Comparison of ENCODE assay signal across 1 cellular context in genomic region chr14:32078794-32079663, GRCh38.
TF ChIP-seq lines count a peak whose summit lies in the region.

No MANE protein-coding gene starts in this region.

TF ChIP-seq in HepG2, 621 proteins besides CTCF, POLR2A, EP300 and RAD21 (continued from another document and continues in another):
- TF ChIP-seq THRA (CRISPR knock-in tag; IDR thresholded peaks at IDR 0.05; ENCODE audit: borderline replicate concordance) (0 out of 2 replicates have a peak, but pooled peaks have one; percentile 16), ZNF598 (CRISPR knock-in tag; IDR thresholded peaks at IDR 0.05; ENCODE audit: borderline replicate concordance) (no peak), ZNF354B (CRISPR knock-in tag; IDR thresholded peaks at IDR 0.05) (no peak), CENPBD1 (CRISPR knock-in tag; IDR thresholded peaks at IDR 0.05; ENCODE audit: borderline replicate concordance, low read depth) (no peak), FOXJ3 (CRISPR knock-in tag; IDR thresholded peaks at IDR 0.05; ENCODE audit: borderline replicate concordance) (no peak), ZNF652 (CRISPR knock-in tag; IDR thresholded peaks at IDR 0.05; ENCODE audit: borderline replicate concordance, low read depth) (no peak), XRCC5 (optimal IDR thresholded peaks at IDR 0.05; ENCODE audit: low read length) (no peak), MIER2 (CRISPR knock-in tag; IDR thresholded peaks at IDR 0.05) (no peak), ZNF607 (CRISPR knock-in tag; IDR thresholded peaks at IDR 0.05; ENCODE audit: borderline replicate concordance) (no peak), ARID4A (CRISPR knock-in tag; IDR thresholded peaks at IDR 0.05; ENCODE audit: borderline replicate concordance) (no peak), ZNF781 (CRISPR knock-in tag; IDR thresholded peaks at IDR 0.05; ENCODE audit: borderline replicate concordance, not compliant biosample characterization) (no peak), SALL1 (CRISPR knock-in tag; IDR thresholded peaks at IDR 0.05) (no peak; the same call in 1 of the 2 replicates), DDIT3 (CRISPR knock-in tag; IDR thresholded peaks at IDR 0.05) (no peak), MIXL1 (CRISPR knock-in tag; IDR thresholded peaks at IDR 0.05) (peak; percentile 64), ZHX1 (CRISPR knock-in tag; IDR thresholded peaks at IDR 0.05; ENCODE audit: low read depth) (no peak), ETV6 (CRISPR knock-in tag; conservative IDR thresholded peaks at IDR 0.05) (no peak), CBX5 (CRISPR knock-in tag; IDR thresholded peaks at IDR 0.05; ENCODE audit: borderline replicate concordance) (no peak), KDM6A (CRISPR knock-in tag; IDR thresholded peaks at IDR 0.05; ENCODE audit: low read depth) (no peak), NPAS2 (CRISPR knock-in tag; IDR thresholded peaks at IDR 0.05; ENCODE audit: borderline replicate concordance) (no peak), ZNF20 (CRISPR knock-in tag; IDR thresholded peaks at IDR 0.05) (no peak), KAT7 (CRISPR knock-in tag; IDR thresholded peaks at IDR 0.05; ENCODE audit: borderline replicate concordance) (no peak; the same call in 1 of the 2 replicates), GZF1 (CRISPR knock-in tag; IDR thresholded peaks at IDR 0.05) (no peak), NFATC3 (CRISPR knock-in tag; IDR thresholded peaks at IDR 0.05) (no peak), ZNF30 (CRISPR knock-in tag; IDR thresholded peaks at IDR 0.05) (no peak), HOXA5 (CRISPR knock-in tag; IDR thresholded peaks at IDR 0.05) (no peak), ZNF841 (CRISPR knock-in tag; IDR thresholded peaks at IDR 0.05; ENCODE audit: borderline replicate concordance) (no peak), ZNF3 (CRISPR knock-in tag; IDR thresholded peaks at IDR 0.05) (no peak), ZNF646 (CRISPR knock-in tag; IDR thresholded peaks at IDR 0.05) (peak; percentile 56; the same call in 1 of the 2 replicates), GMEB2 (CRISPR knock-in tag; IDR thresholded peaks at IDR 0.05; ENCODE audit: low read depth) (no peak)
- TF ChIP-seq, protein P1, sequence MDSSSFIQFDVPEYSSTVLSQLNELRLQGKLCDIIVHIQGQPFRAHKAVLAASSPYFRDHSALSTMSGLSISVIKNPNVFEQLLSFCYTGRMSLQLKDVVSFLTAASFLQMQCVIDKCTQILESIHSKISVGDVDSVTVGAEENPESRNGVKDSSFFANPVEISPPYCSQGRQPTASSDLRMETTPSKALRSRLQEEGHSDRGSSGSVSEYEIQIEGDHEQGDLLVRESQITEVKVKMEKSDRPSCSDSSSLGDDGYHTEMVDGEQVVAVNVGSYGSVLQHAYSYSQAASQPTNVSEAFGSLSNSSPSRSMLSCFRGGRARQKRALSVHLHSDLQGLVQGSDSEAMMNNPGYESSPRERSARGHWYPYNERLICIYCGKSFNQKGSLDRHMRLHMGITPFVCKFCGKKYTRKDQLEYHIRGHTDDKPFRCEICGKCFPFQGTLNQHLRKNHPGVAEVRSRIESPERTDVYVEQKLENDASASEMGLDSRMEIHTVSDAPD (CRISPR knock-in tag; IDR thresholded peaks at IDR 0.05): no peak
- TF ChIP-seq, protein P2, sequence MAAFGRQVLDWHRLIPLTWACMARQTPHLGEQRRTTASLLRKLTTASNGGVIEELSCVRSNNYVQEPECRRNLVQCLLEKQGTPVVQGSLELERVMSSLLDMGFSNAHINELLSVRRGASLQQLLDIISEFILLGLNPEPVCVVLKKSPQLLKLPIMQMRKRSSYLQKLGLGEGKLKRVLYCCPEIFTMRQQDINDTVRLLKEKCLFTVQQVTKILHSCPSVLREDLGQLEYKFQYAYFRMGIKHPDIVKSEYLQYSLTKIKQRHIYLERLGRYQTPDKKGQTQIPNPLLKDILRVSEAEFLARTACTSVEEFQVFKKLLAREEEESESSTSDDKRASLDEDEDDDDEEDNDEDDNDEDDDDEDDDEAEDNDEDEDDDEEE (CRISPR knock-in tag; IDR thresholded peaks at IDR 0.05): no peak
- TF ChIP-seq, protein P3, sequence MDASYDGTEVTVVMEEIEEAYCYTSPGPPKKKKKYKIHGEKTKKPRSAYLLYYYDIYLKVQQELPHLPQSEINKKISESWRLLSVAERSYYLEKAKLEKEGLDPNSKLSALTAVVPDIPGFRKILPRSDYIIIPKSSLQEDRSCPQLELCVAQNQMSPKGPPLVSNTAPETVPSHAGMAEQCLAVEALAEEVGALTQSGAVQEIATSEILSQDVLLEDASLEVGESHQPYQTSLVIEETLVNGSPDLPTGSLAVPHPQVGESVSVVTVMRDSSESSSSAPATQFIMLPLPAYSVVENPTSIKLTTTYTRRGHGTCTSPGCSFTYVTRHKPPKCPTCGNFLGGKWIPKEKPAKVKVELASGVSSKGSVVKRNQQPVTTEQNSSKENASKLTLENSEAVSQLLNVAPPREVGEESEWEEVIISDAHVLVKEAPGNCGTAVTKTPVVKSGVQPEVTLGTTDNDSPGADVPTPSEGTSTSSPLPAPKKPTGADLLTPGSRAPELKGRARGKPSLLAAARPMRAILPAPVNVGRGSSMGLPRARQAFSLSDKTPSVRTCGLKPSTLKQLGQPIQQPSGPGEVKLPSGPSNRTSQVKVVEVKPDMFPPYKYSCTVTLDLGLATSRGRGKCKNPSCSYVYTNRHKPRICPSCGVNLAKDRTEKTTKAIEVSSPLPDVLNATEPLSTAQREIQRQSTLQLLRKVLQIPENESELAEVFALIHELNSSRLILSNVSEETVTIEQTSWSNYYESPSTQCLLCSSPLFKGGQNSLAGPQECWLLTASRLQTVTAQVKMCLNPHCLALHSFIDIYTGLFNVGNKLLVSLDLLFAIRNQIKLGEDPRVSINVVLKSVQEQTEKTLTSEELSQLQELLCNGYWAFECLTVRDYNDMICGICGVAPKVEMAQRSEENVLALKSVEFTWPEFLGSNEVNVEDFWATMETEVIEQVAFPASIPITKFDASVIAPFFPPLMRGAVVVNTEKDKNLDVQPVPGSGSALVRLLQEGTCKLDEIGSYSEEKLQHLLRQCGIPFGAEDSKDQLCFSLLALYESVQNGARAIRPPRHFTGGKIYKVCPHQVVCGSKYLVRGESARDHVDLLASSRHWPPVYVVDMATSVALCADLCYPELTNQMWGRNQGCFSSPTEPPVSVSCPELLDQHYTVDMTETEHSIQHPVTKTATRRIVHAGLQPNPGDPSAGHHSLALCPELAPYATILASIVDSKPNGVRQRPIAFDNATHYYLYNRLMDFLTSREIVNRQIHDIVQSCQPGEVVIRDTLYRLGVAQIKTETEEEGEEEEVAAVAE (CRISPR knock-in tag; IDR thresholded peaks at IDR 0.05; ENCODE audit: borderline replicate concordance): no peak
